12 cellular contexts compared by ENCODE assay signal in the genomic region with DNA sequence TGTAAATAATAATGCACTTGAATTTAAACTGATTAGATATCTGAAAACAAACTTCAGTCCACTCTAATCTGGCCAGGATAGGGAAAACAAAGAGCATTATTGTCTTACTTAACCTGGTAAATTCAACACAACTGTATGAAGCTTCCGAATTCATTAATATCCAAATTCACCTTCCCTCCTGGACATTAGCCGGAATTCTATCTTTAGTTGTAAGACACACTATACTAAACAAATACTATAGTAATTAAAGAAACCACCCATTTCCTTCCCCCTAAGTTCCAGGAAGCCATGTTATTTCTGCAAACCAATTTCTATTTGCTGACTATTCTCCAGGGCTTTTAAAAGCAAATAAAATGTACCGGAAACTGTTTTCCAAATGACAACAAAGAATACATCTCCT.
DNase-seq lines count a peak whose midpoint lies in the region; ATAC-seq and TF ChIP-seq lines count a peak whose summit lies in the region.
"Had no signal": no experiment of that assay in that cellular context is flagged by ENCODE, and none has a peak within 500 bp of the region (broad histone marks: within the 10 kb centered on the region; RNA-seq: fewer than 3 reads in every experiment).

No MANE protein-coding gene starts in this region.

- H3K4me1 Mint-ChIP-seq in activated naive CD4-positive, alpha-beta T cell treated with anti-CD3 and anti-CD28 coated beads, Interleukin-2, amount 50 U/mL, for 24 hours: peaks cover 79% of the 10 kb centered on the region

- H3K27me3 Mint-ChIP-seq in activated naive CD4-positive, alpha-beta T cell treated with anti-CD3 and anti-CD28 coated beads, Interleukin-2, amount 50 U/mL, for 24 hours: no peaks in the 10 kb centered on the region

- no peaks in the 10 kb centered on the region for H3K79me1 ChIP-seq in mesendoderm (ENCODE audit: low read length)

- H3K27ac Mint-ChIP-seq in activated naive CD4-positive, alpha-beta T cell treated with anti-CD3 and anti-CD28 coated beads, Interleukin-2, amount 50 U/mL, for 24 hours: peak overlapping the region; percentile 74

- H2BK120ac ChIP-seq in mesendoderm (ENCODE audit: low read depth, low read length): no peak overlapping the region

- H3K4me3 Mint-ChIP-seq in activated naive CD4-positive, alpha-beta T cell treated with anti-CD3 and anti-CD28 coated beads, Interleukin-2, amount 50 U/mL, for 24 hours: peak overlapping the region; percentile 54

- no peak overlapping the region for H3K18ac ChIP-seq in mesendoderm (ENCODE audit: low read length)

- H3K4me1 ChIP-seq in upper lobe of left lung (peaks cover 33 to 47% (median 40%) of the 10 kb centered on the region in 4 donors), mesendoderm (ENCODE audit: control insufficient read depth, low read depth, low read length) (peaks cover 2% of the 10 kb centered on the region)

- H3K27me3 ChIP-seq in upper lobe of left lung: no peaks in the 10 kb centered on the region
- no peaks in the 10 kb centered on the region for H3K27me3 ChIP-seq in mesendoderm (ENCODE audit: insufficient read depth, low read length, poor library complexity)
- H3K27me3 ChIP-seq: dorsolateral prefrontal cortex, thyroid gland had no signal

- WGBS in upper lobe of left lung, 2 donors: 37 to 53% methylated on average over 3 of the region's 3 CpGs
- WGBS in mesendoderm (ENCODE audit: extremely low coverage, insufficient coverage, low lambda C conversion rate): no CpG with 5 or more reads among the region's 3 CpGs

- H3K56ac ChIP-seq in mesendoderm (ENCODE audit: low read length): no peak overlapping the region

- H3K4me3 ChIP-seq in upper lobe of left lung (no peak overlapping the region), mesendoderm (ENCODE audit: low read length) (no peak overlapping the region)
- H3K4me3 ChIP-seq: dorsolateral prefrontal cortex, thyroid gland had no signal

- no peaks in the 10 kb centered on the region for H3K9me3 Mint-ChIP-seq in activated naive CD4-positive, alpha-beta T cell treated with anti-CD3 and anti-CD28 coated beads, Interleukin-2, amount 50 U/mL, for 24 hours

- H3K4me2 ChIP-seq in mesendoderm (ENCODE audit: low read length): no peak overlapping the region

- no peak overlapping the region for H3K23ac ChIP-seq in mesendoderm (ENCODE audit: low read length)

- no peak overlapping the region for H3K4ac ChIP-seq in mesendoderm (ENCODE audit: low read depth, low read length)

- no peak for TF ChIP-seq CTCF in upper lobe of left lung (IDR thresholded peaks at IDR 0.05)

- no peaks in the 10 kb centered on the region for H3K36me3 Mint-ChIP-seq in activated naive CD4-positive, alpha-beta T cell treated with anti-CD3 and anti-CD28 coated beads, Interleukin-2, amount 50 U/mL, for 24 hours

- H3K27ac ChIP-seq in upper lobe of left lung (peak overlapping the region in 3 of 4 donors; percentile 22 to 77 (median 38)), mesendoderm (ENCODE audit: low read depth, low read length) (no peak overlapping the region)
- H3K27ac ChIP-seq: dorsolateral prefrontal cortex had no signal

- ATAC-seq in upper lobe of left lung (ENCODE audit: low FRiP score in 2 of 2): no peak
- ATAC-seq: Right ventricle myocardium inferior had no signal

- no peak overlapping the region for H3K9ac ChIP-seq in mesendoderm (ENCODE audit: low read length)

- H3K79me2 ChIP-seq in mesendoderm (ENCODE audit: control insufficient read depth, insufficient read depth, low read length): no peaks in the 10 kb centered on the region

- no peak overlapping the region for H2BK15ac ChIP-seq in mesendoderm (replicated peaks; ENCODE audit: low read depth)

- no peaks in the 10 kb centered on the region for H3K36me3 ChIP-seq in upper lobe of left lung
- H3K36me3 ChIP-seq in mesendoderm (ENCODE audit: control insufficient read depth, insufficient read depth, low read length): no peaks in the 10 kb centered on the region
- H3K36me3 ChIP-seq: thyroid gland had no signal

- H4K5ac ChIP-seq in mesendoderm (ENCODE audit: low read length): no peak overlapping the region

- no peak for TF ChIP-seq POLR2A in upper lobe of left lung (IDR thresholded peaks at IDR 0.05)

- no peaks in the 10 kb centered on the region for H3K9me3 ChIP-seq in upper lobe of left lung
- H3K9me3 ChIP-seq: thyroid gland had no signal

- no peak overlapping the region for H2BK5ac ChIP-seq in mesendoderm (ENCODE audit: low read length)

- DNase-seq in activated naive CD4-positive, alpha-beta T cell (lab: John Stamatoyannopoulos, UW): no peak
- DNase-seq in NCI-H748 (lab: John Stamatoyannopoulos, UW; ENCODE audit: unreplicated experiment) (peak; percentile 69), dermis blood vessel endothelial cell (peak; percentile 27), upper lobe of left lung (no peak), mesendoderm (no peak), NCI-H2081 treated with DMSO at 0.1 percent for 48 hours (lab: John Stamatoyannopoulos, UW) (no peak), midbrain (lab: John Stamatoyannopoulos, UW) (no peak)
- DNase-seq: activated CD4-positive, CD25-positive, alpha-beta regulatory T cell; dorsolateral prefrontal cortex; thyroid gland had no signal

- H4K8ac ChIP-seq in mesendoderm (ENCODE audit: low read depth, low read length): no peak overlapping the region

- no peak overlapping the region for H2AK5ac ChIP-seq in mesendoderm (ENCODE audit: low read length)

- TF ChIP-seq EP300 in upper lobe of left lung (IDR thresholded peaks at IDR 0.05): peak in 1 of 4 donors; percentile 8

Comparison
In these comparisons a context has a peak if more than half of its experiments do, and no peak if none do; other contexts are left out.
1. DNase-seq: peak in NCI-H748 (single experiment) and dermis blood vessel endothelial cell (single experiment); none in activated naive CD4-positive, alpha-beta T cell (0 of 4), upper lobe of left lung (0 of 2), mesendoderm (single experiment), NCI-H2081 treated with DMSO at 0.1 percent for 48 hours (single experiment) and midbrain (single experiment).